In genomic region chr3:54761661-54762060, GRCh38 we compare ENCODE assay signal across 1 cellular context.
TF ChIP-seq lines count a peak whose summit lies in the region.

No MANE protein-coding gene starts in this region.

TF ChIP-seq in IMR-90, 13 proteins besides CTCF, POLR2A, EP300 and RAD21:
- TF ChIP-seq RFX5 (IDR thresholded peaks at IDR 0.05; ENCODE audit: low read depth, low read length) (no peak), MXI1 (IDR thresholded peaks at IDR 0.05; ENCODE audit: borderline replicate concordance, low read depth, low read length) (no peak), FOS (IDR thresholded peaks at IDR 0.05; ENCODE audit: low read depth, low read length) (no peak), MAFK (IDR thresholded peaks at IDR 0.05; ENCODE audit: low read depth, low read length) (no peak), SMC3 (IDR thresholded peaks at IDR 0.05; ENCODE audit: low read depth, low read length) (no peak), CHD1 (IDR thresholded peaks at IDR 0.05; ENCODE audit: low read depth, low read length) (no peak), RCOR1 (IDR thresholded peaks at IDR 0.05; ENCODE audit: insufficient replicate concordance, low read length) (no peak), ELK1 (IDR thresholded peaks at IDR 0.05; ENCODE audit: borderline replicate concordance, low read depth, low read length) (no peak), MAZ (IDR thresholded peaks at IDR 0.05; ENCODE audit: borderline replicate concordance, low read depth, low read length) (no peak), CEBPB (IDR thresholded peaks at IDR 0.05; ENCODE audit: low read depth, low read length) (no peak), BHLHE40 (IDR thresholded peaks at IDR 0.05; ENCODE audit: low read depth, low read length) (no peak), USF2 (IDR thresholded peaks at IDR 0.05; ENCODE audit: low read depth, low read length) (no peak), NFE2L2 (IDR thresholded peaks at IDR 0.05; ENCODE audit: low read depth, low read length) (no peak)
